ENCODE assay signal across 1 cellular context in genomic region chr9:6757132-6757987, GRCh38.
TF ChIP-seq lines count a peak whose summit lies in the region.

KDM4C (plus strand) TSS chr9:6757973; CDS start chr9:6792989, 35,016 bp downstream.

TF ChIP-seq in HepG2, 621 proteins besides CTCF, POLR2A, EP300 and RAD21 (continued from another document):
- peak; percentile 89 for TF ChIP-seq IKZF5 (CRISPR knock-in tag; IDR thresholded peaks at IDR 0.05)
- TF ChIP-seq MEIS2 (CRISPR knock-in tag; IDR thresholded peaks at IDR 0.05) = peak; percentile 76
- peak; percentile 67; the same call in 1 of the 2 replicates for TF ChIP-seq MTERF4 (CRISPR knock-in tag; IDR thresholded peaks at IDR 0.05)
- TF ChIP-seq NCOA1 (CRISPR knock-in tag; IDR thresholded peaks at IDR 0.05) = no peak
- peak; percentile 78 for TF ChIP-seq KDM2A (CRISPR knock-in tag; IDR thresholded peaks at IDR 0.05; ENCODE audit: borderline replicate concordance, low read depth)
- no peak for TF ChIP-seq EHMT2 (IDR thresholded peaks at IDR 0.05; ENCODE audit: borderline replicate concordance, low read depth, low read length)
- TF ChIP-seq ZNF263 (CRISPR knock-in tag; IDR thresholded peaks at IDR 0.05) = peak; percentile 33
- TF ChIP-seq ZNF44 (CRISPR knock-in tag; IDR thresholded peaks at IDR 0.05) = no peak; the same call in 1 of the 2 replicates
- TF ChIP-seq HNF1B (CRISPR knock-in tag; IDR thresholded peaks at IDR 0.05) = peak; percentile 76; the same call in 1 of the 2 replicates
- TF ChIP-seq DBP (CRISPR knock-in tag; IDR thresholded peaks at IDR 0.05; ENCODE audit: not compliant biosample characterization) = peak; percentile 73
- no peak for TF ChIP-seq ZSCAN25 (CRISPR knock-in tag; IDR thresholded peaks at IDR 0.05)
- peak; percentile 70; the same call in 1 of the 2 replicates for TF ChIP-seq ZNF746 (CRISPR knock-in tag; IDR thresholded peaks at IDR 0.05)
- TF ChIP-seq NR2F1 (CRISPR knock-in tag; IDR thresholded peaks at IDR 0.05) = peak in 1 of 2 experiments; percentile 18; a peak in 1 of 4 replicates
- TF ChIP-seq RCOR2 (CRISPR knock-in tag; IDR thresholded peaks at IDR 0.05) = no peak
- TF ChIP-seq ZNF589 (CRISPR knock-in tag; conservative IDR thresholded peaks at IDR 0.05) = peak; percentile 78; the same call in 1 of the 2 replicates
- TF ChIP-seq ZNF431 (CRISPR knock-in tag; IDR thresholded peaks at IDR 0.05; ENCODE audit: borderline replicate concordance, low read depth) = peak; percentile 74; the same call in 1 of the 2 replicates
- TF ChIP-seq ZNF124 (CRISPR knock-in tag; IDR thresholded peaks at IDR 0.05) = peak; percentile 52; the same call in 1 of the 2 replicates
- TF ChIP-seq ZBED4 (CRISPR knock-in tag; IDR thresholded peaks at IDR 0.05; ENCODE audit: borderline replicate concordance) = 0 out of 2 replicates have a peak, but pooled peaks have one; percentile 30
- TF ChIP-seq TBL1XR1 (IDR thresholded peaks at IDR 0.05; ENCODE audit: borderline replicate concordance, low read length, partially characterized antibody) = no peak
- TF ChIP-seq PAX8 (CRISPR knock-in tag; IDR thresholded peaks at IDR 0.05; ENCODE audit: borderline replicate concordance) = peak; percentile 72; the same call in 1 of the 2 replicates
- peak; percentile 98 for TF ChIP-seq BHLHE40 (IDR thresholded peaks at IDR 0.05; ENCODE audit: low read length)
TF ChIP-seq in HepG2: peak in this region for 352.
